In the genomic region with DNA sequence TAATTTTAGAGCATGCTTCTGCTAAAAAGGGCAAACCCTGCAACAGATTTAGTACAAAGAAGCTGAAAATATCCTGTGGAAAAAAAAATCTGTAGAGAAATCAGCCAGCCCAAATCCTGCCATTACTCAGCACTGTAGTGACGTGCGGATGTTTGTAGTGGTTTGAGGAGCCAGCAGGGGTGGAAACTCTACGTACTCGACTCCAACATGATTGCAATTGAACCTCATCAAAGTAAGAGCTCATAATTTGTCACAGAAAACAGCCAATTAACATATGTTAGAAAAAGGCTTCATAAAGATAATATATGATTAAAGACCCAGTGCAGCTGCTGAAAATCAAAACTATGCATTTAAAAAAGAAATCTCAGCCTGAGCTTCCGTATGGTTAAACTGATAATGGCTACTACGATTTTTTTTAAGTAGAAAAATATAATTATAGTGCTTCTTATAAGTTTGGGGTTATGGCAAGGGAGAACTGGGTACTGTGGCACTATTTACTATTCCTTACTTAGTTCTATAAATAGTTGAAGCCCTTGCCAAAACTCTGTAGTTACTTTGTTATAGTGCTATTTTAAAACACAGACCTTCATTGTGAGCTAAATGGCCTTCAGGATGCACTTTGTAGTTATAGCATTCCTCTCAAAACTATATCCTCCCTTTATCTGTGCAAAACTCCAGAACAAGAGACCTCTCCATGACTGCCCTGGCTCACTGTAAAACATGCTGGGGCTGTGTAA, we compare ENCODE assay signal across 8 cellular contexts. TPM values are rescaled to one million over a fixed set of nuclear protein-coding genes. Genes with fewer than 3 reads are reported as not detected.
A peak's percentile ranks its signal among the peaks of the same experiment; 100 is the strongest.
DNase-seq lines count a peak whose midpoint lies in the region; ATAC-seq lines count a peak whose summit lies in the region.

No MANE protein-coding gene starts in this region.

- H3K36me3 ChIP-seq in Karpas-422 (ENCODE audit: insufficient read depth, low read length): peaks cover 5% of the 10 kb centered on the region; the same call in 1 of the 2 replicates
- H3K36me3 ChIP-seq in mesodermal cell (ENCODE audit: control insufficient read depth, insufficient read depth, low read length): no peaks in the 10 kb centered on the region

- H3K4me1 ChIP-seq in Karpas-422 (ENCODE audit: low read length): peaks cover 94% of the 10 kb centered on the region
- H3K4me1 ChIP-seq in mesodermal cell (ENCODE audit: control insufficient read depth, insufficient read depth, low read length, poor library complexity, severe bottlenecking): peaks cover 19% of the 10 kb centered on the region

- ATAC-seq in GM19397 (IDR thresholded peaks at IDR 0.05; ENCODE audit: unreplicated experiment): peak; percentile 41

- no peaks in the 10 kb centered on the region for H3K9me2 ChIP-seq in Karpas-422 (replicated peaks; ENCODE audit: insufficient read depth, low read length)

- no peaks in the 10 kb centered on the region for H3K27me3 ChIP-seq in Karpas-422 (ENCODE audit: low read length)

- peak; percentile 66 for DNase-seq in AG08395 (ENCODE audit: low spot score)
- peak; percentile 87 for DNase-seq in Karpas-422
- peak; percentile 35 for DNase-seq in amniotic epithelial cell (ENCODE audit: low read depth)
- DNase-seq in stromal cell of bone marrow (ENCODE audit: low read depth): peak; percentile 62
- DNase-seq in NCI-H82 treated with DMSO at 0.1 percent for 48 hours (lab: John Stamatoyannopoulos, UW; ENCODE audit: unreplicated experiment): no peak
- no peak for DNase-seq in NCI-H2107 (lab: John Stamatoyannopoulos, UW)

- H3K79me2 ChIP-seq in Karpas-422 (ENCODE audit: low read length): peaks cover 88% of the 10 kb centered on the region

- peak overlapping the region; percentile 45 for H3K4me3 ChIP-seq in Karpas-422 (ENCODE audit: low read length)
- H3K4me3 ChIP-seq in mesodermal cell (ENCODE audit: extremely low read depth, insufficient read depth, low read length, poor library complexity, severe bottlenecking): no peak overlapping the region

- no CpG with 5 or more reads among the region's 6 CpGs for WGBS in mesodermal cell (ENCODE audit: insufficient coverage in 2 of 2), 2 experiments

- H2AFZ ChIP-seq in Karpas-422 (ENCODE audit: low read length): peak overlapping the region; percentile 18; the same call in 1 of the 2 replicates

- H4K20me1 ChIP-seq in Karpas-422 (ENCODE audit: insufficient read depth, low read depth, low read length): no peaks in the 10 kb centered on the region

- H3K9ac ChIP-seq in Karpas-422 (ENCODE audit: low read length): peak overlapping the region; percentile 55

- peak overlapping the region; percentile 77 for H3K4me2 ChIP-seq in Karpas-422 (ENCODE audit: low read depth, low read length, poor library complexity, severe bottlenecking)

- H3K27ac ChIP-seq in Karpas-422 (ENCODE audit: low read length): peak overlapping the region; percentile 99
- H3K27ac ChIP-seq in mesodermal cell (ENCODE audit: low read depth, low read length, severe bottlenecking): peak overlapping the region; percentile 71

- H3K9me3 ChIP-seq in Karpas-422 (ENCODE audit: low read length) (no peaks in the 10 kb centered on the region), mesodermal cell (ENCODE audit: control insufficient read depth, low read length) (no peaks in the 10 kb centered on the region)

RNA-seq across cellular contexts. Expression of a gene that starts 49.4 kb away (rescaled TPM):
- 105 and 171 TPM in 2 replicates for total RNA-seq in Karpas-422 (2014; rRNA removed; shearing (Covaris generic); ENCODE audit: low replicate concordance)
- polyA plus RNA-seq in mesodermal cell (2013, experiment 1 of 2): 42.0 TPM
- polyA plus RNA-seq in mesodermal cell (2013, experiment 2 of 2): 35.9 TPM

Comparison
In these comparisons a context has a peak if more than half of its experiments do, and no peak if none do; other contexts are left out.
1. DNase-seq: peak in AG08395 (single experiment), Karpas-422 (single experiment), amniotic epithelial cell (single experiment) and stromal cell of bone marrow (single experiment); none in NCI-H82 treated with DMSO at 0.1 percent for 48 hours (single experiment) and NCI-H2107 (single experiment).